ENCODE assay signal across 8 cellular contexts in the genomic region with DNA sequence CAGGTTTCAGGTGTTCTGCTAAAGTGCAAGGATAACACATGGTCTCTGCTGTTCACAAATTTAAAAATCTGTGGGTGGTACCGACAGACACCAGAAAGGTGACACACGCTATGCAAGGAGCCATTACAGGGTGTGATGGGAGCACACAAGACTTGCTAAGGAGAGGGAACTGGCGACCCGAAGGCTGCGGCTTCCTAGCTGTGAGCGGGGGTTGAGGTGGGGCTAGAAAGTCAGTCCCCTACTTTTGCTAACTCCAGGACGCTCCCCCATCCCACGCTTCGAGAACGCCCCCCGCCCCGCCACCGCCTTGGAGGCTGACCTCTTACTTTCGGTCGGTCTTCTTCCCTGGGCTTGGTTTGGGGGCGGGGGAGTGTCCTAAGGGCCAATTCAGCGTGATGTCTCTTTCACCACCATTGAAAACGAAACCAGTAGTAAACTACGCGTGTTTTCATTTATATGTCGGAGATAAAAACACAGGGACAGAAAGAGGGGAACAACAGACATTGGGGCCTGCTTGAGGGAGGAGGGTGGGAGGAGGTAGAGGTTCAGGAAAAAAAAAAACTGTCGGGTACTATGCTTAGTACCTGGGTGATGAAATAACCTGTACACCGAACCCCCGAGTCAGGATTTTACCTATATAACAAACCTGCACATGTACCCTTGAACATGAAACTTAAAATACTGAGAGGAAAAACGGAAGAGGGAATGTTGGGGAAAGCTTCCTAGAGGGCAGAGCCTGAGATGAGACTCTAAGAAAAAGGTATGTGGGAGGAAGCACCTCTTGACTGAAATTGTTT. TPM values are rescaled to one million over a fixed set of nuclear protein-coding genes. Genes with fewer than 3 reads are reported as not detected.
DNase-seq lines count a peak whose midpoint lies in the region; ATAC-seq, FAIRE-seq and TF ChIP-seq lines count a peak whose summit lies in the region.

No MANE protein-coding gene starts in this region.

- peak; percentile 29 for TF ChIP-seq POLR2A in A549 (IDR thresholded peaks at IDR 0.05; ENCODE audit: low read length)
- TF ChIP-seq POLR2A in breast epithelium (IDR thresholded peaks at IDR 0.05), result no peak

- peak overlapping the region; percentile 79 to 98 for H3K27ac ChIP-seq in A549
- H3K27ac ChIP-seq in breast epithelium, result peak overlapping the region; percentile 99 to 100
- H3K27ac ChIP-seq in liver (ENCODE audit: low read depth in 1 of 2, low read length in 2 of 2), result peak overlapping the region; percentile 89 to 99

- intact Hi-C loops in breast epithelium (cut with DNase I; ENCODE audit: low total_unique reads), result no loop called here

- DNase-seq in A549 (ENCODE audit: low read depth in 1 of 2, low spot score in 1 of 2), result peak in 1 of 2 experiments; percentile 47
- DNase-seq in GM19239 (ENCODE audit: insufficient read length, low spot score), result no peak
- DNase-seq in SW480 (ENCODE audit: low spot score), result peak; percentile 49
- peak; percentile 63 to 71 for DNase-seq in breast epithelium (ENCODE audit: low spot score in 2 of 2)
- DNase-seq in stimulated activated CD8-positive, alpha-beta memory T cell treated with anti-CD3 and anti-CD28 coated beads, Interleukin-7, amount 100 ng/mL, for 24 hours (ENCODE audit: low read depth), result peak; percentile 40
- DNase-seq in putamen (ENCODE audit: low spot score), result no peak
- no peak for DNase-seq in D721Med (ENCODE audit: insufficient read length, low spot score)

- no peak for TF ChIP-seq RAD21 in A549 (conservative IDR thresholded peaks at IDR 0.05 in 1 of 2, IDR thresholded peaks at IDR 0.05 in 1 of 2)
- TF ChIP-seq RAD21 in liver (IDR thresholded peaks at IDR 0.05), result no peak

- peak overlapping the region; percentile 52 for H3K4me3 ChIP-seq in A549
- H3K4me3 ChIP-seq in breast epithelium, result peak overlapping the region; percentile 57 to 76 (median 76)
- peak overlapping the region; percentile 66 to 94 (median 70) for H3K4me3 ChIP-seq in liver (ENCODE audit: low read depth in 1 of 3, low read length in 3 of 3)

- peak overlapping the region; percentile 83 to 94 for H3K9ac ChIP-seq in liver (ENCODE audit: low read depth in 1 of 2, low read length in 2 of 2)

- whole genome bisulfite sequencing in A549 (ENCODE audit: missing lambda C conversion rate), result under 1% methylated on average over 22 of the region's 25 CpGs
- under 1% methylated on average over 25 of the region's 25 CpGs for WGBS in liver

- no peaks in the 10 kb centered on the region for H3K27me3 ChIP-seq in breast epithelium
- H3K27me3 ChIP-seq in liver (ENCODE audit: control insufficient read depth in 4 of 4, insufficient read depth in 4 of 4, low read length in 3 of 4), result no peaks in the 10 kb centered on the region

- POLR2A ChIA-PET in A549 (lab: Yijun Ruan, JAX), result interaction anchor here (1.1 to 6.3 kb wide), 3 partner anchors 8 to 160 kb away, joined by 3 to 91 read pairs (median 41); partner anchors contain the start of genes FLAD1, LENEP and SLC50A1

- H3K4me1 ChIP-seq in A549 (peaks cover 37% of the 10 kb centered on the region), breast epithelium (peaks cover 12 to 19% of the 10 kb centered on the region in 2 donors), liver (ENCODE audit: control insufficient read depth in 4 of 4, insufficient read depth in 4 of 4, low read length in 3 of 4) (peaks cover 5 to 35% (median 26%) of the 10 kb centered on the region in 4 donors)

- FAIRE-seq in A549 (lab: Jason Lieb, UNC), result no peak
- FAIRE-seq in GM19239 (lab: Jason Lieb, UNC), result peak; percentile 63
- no peak for FAIRE-seq in D721Med (lab: Jason Lieb, UNC)

- H3K36me3 ChIP-seq in breast epithelium, result no peaks in the 10 kb centered on the region
- H3K36me3 ChIP-seq in liver (ENCODE audit: control insufficient read depth in 4 of 4, insufficient read depth in 3 of 4, low read depth in 1 of 4, low read length in 3 of 4), result peaks cover 0 to 11% (median 2%) of the 10 kb centered on the region in 4 donors

- CTCF ChIA-PET in A549 (lab: Yijun Ruan, JAX), result interaction anchor here (1.0 to 1.1 kb wide), 2 partner anchors 109 to 110 kb away, joined by 3 read pairs; no protein-coding TSS in a partner anchor

- H3K4me2 ChIP-seq in A549, result peak overlapping the region; percentile 72

- H3K9me3 ChIP-seq in A549, result no peaks in the 10 kb centered on the region
- H3K9me3 ChIP-seq in breast epithelium, result no peaks in the 10 kb centered on the region
- no peaks in the 10 kb centered on the region for H3K9me3 ChIP-seq in liver (ENCODE audit: control insufficient read depth in 4 of 4, low read length in 3 of 4)

- no peak for TF ChIP-seq CTCF in A549 (IDR thresholded peaks at IDR 0.05)
- TF ChIP-seq CTCF in breast epithelium (IDR thresholded peaks at IDR 0.05), result no peak
- TF ChIP-seq CTCF in liver (IDR thresholded peaks at IDR 0.05; ENCODE audit: low read depth, low read length, missing input control), result no peak
- TF ChIP-seq CTCF in D721Med (IDR thresholded peaks at IDR 0.05; ENCODE audit: insufficient read depth, missing control alignments), result no peak

- no peak for TF ChIP-seq EP300 in A549 (IDR thresholded peaks at IDR 0.05)

- no peak for ATAC-seq in A549

TF ChIP-seq in A549, 52 proteins besides CTCF, POLR2A, EP300 and RAD21 (continues in another document):
- TF ChIP-seq MAZ (IDR thresholded peaks at IDR 0.05; ENCODE audit: borderline replicate concordance, low read depth, low read length) (no peak), TFCP2L1 (CRISPR knock-in tag; IDR thresholded peaks at IDR 0.05) (no peak), ZC3H11A (IDR thresholded peaks at IDR 0.05) (no peak), HOXB13 (CRISPR knock-in tag; IDR thresholded peaks at IDR 0.05; ENCODE audit: low read depth) (no peak), EHMT2 (IDR thresholded peaks at IDR 0.05; ENCODE audit: low read depth) (no peak), CHD2 (IDR thresholded peaks at IDR 0.05; ENCODE audit: low read length, partially characterized antibody) (no peak), TP53 (CRISPR knock-in tag; IDR thresholded peaks at IDR 0.05) (no peak), JUNB (IDR thresholded peaks at IDR 0.05) (no peak), RARB (CRISPR knock-in tag; IDR thresholded peaks at IDR 0.05) (no peak), JUN (IDR thresholded peaks at IDR 0.05) (peak in 1 of 2 experiments; percentile 14; a peak in 1 of 5 replicates)

RNA-seq across cellular contexts. Expression of gene CKS1B, which starts 1.1 kb away (rescaled TPM):
- polyA plus RNA-seq in A549 (2011; rRNA removed), result 725 and 787 TPM in 2 replicates
- polyA plus RNA-seq in A549 (2012; cell fraction: cytosol; rRNA removed), result 882 and 1,176 TPM in 2 replicates
- 218 and 329 TPM in 2 replicates for polyA plus RNA-seq in A549 (2012; cell fraction: nucleus; rRNA removed)
- polyA plus RNA-seq in A549 (2017; fragmentation: RNase III; extraction: RNeasy Plus Mini Kit Qiagen cat#74134 plus additional on column Dnase treatment), result 345 to 366 TPM (median 356 TPM) in 3 replicates
- polyA minus RNA-seq in A549 (2011; rRNA and poly(A)+ RNA removed), result 251 and 266 TPM in 2 replicates
- 100 to 1,000 TPM in 1 of 3 donors, 10 to 100 TPM in 2; 44.6 to 104 (median 47.3) TPM for total RNA-seq in breast epithelium
- 10 to 100 TPM; 32.4 to 54.4 TPM for total RNA-seq in liver
- 10 to 100 TPM; 34.3 to 57.9 TPM for polyA plus RNA-seq in liver

RNA-seq across cellular contexts. Expression of gene SHC1, which starts 5.1 kb away (rescaled TPM):
- polyA plus RNA-seq in A549 (2011; rRNA removed) (174 and 203 TPM in 2 replicates), A549 (2017; fragmentation: RNase III; extraction: RNeasy Plus Mini Kit Qiagen cat#74134 plus additional on column Dnase treatment) (117 to 124 TPM (median 118 TPM) in 3 replicates), liver (10 to 100 TPM; 27.2 to 62.8 TPM)
- 156 and 206 TPM in 2 replicates for polyA plus RNA-seq in A549 (2012; cell fraction: cytosol; rRNA removed)
- 288 and 324 TPM in 2 replicates for polyA plus RNA-seq in A549 (2012; cell fraction: nucleus; rRNA removed)
- 278 and 293 TPM in 2 replicates for polyA minus RNA-seq in A549 (2011; rRNA and poly(A)+ RNA removed)
- total RNA-seq in breast epithelium (100 to 1,000 TPM in 2 of 3 donors, 10 to 100 TPM in 1; 94.4 to 177 (median 134) TPM), liver (10 to 100 TPM; 53.2 to 65.5 TPM)

RNA-seq across cellular contexts. Expression of gene FLAD1, which starts 7.5 kb away (rescaled TPM):
- polyA plus RNA-seq in A549 (2011; rRNA removed) (43.5 and 57.1 TPM in 2 replicates), A549 (2017; fragmentation: RNase III; extraction: RNeasy Plus Mini Kit Qiagen cat#74134 plus additional on column Dnase treatment) (34.1 to 38.2 TPM (median 36.0 TPM) in 3 replicates), liver (10 to 100 TPM; 24.7 to 31.6 TPM)
- 75.4 and 84.9 TPM in 2 replicates for polyA plus RNA-seq in A549 (2012; cell fraction: cytosol; rRNA removed)
- 122 and 131 TPM in 2 replicates for polyA plus RNA-seq in A549 (2012; cell fraction: nucleus; rRNA removed)
- polyA minus RNA-seq in A549 (2011; rRNA and poly(A)+ RNA removed), result 96.6 and 131 TPM in 2 replicates
- total RNA-seq in breast epithelium (10 to 100 TPM; 27.0 to 42.7 (median 39.3) TPM), liver (10 to 100 TPM; 10.4 to 20.2 TPM)

RNA-seq across cellular contexts. Expression of gene PYGO2, which starts 14.0 kb away (rescaled TPM):
- polyA plus RNA-seq in A549 (2011; rRNA removed), result 24.6 and 25.8 TPM in 2 replicates
- polyA plus RNA-seq in A549 (2012; cell fraction: cytosol; rRNA removed), result 10.6 and 14.7 TPM in 2 replicates
- polyA plus RNA-seq in A549 (2012; cell fraction: nucleus; rRNA removed), result 20.7 and 22.9 TPM in 2 replicates
- polyA plus RNA-seq in A549 (2017; fragmentation: RNase III; extraction: RNeasy Plus Mini Kit Qiagen cat#74134 plus additional on column Dnase treatment), result 15.7 to 18.9 TPM (median 18.3 TPM) in 3 replicates
- 21.2 and 21.6 TPM in 2 replicates for polyA minus RNA-seq in A549 (2011; rRNA and poly(A)+ RNA removed)
- total RNA-seq in breast epithelium, result 10 to 100 TPM; 14.6 to 26.2 (median 20.3) TPM
- total RNA-seq in liver, result 1 to 10 TPM; 6.5 to 7.4 TPM
- polyA plus RNA-seq in liver, result 1 to 10 TPM; 5.0 to 8.2 TPM

RNA-seq across cellular contexts. Expression of gene LENEP, which starts 17.8 kb away (rescaled TPM):
- polyA plus RNA-seq in A549 (2011; rRNA removed), result 0.32 TPM in 1 of 2 replicates, not detected in the other
- 0.09 TPM in 1 of 2 replicates, not detected in the other for polyA plus RNA-seq in A549 (2012; cell fraction: cytosol; rRNA removed)
- 0.55 and 0.58 TPM in 2 replicates for polyA plus RNA-seq in A549 (2012; cell fraction: nucleus; rRNA removed)
- not detected in 3 replicates for polyA plus RNA-seq in A549 (2017; fragmentation: RNase III; extraction: RNeasy Plus Mini Kit Qiagen cat#74134 plus additional on column Dnase treatment)
- polyA minus RNA-seq in A549 (2011; rRNA and poly(A)+ RNA removed), result 1.9 and 5.0 TPM in 2 replicates
- not detected for total RNA-seq in breast epithelium
- total RNA-seq in liver, result under 1 TPM in 1 of 2 donors, not detected in 1; 0.42 TPM
- polyA plus RNA-seq in liver, result not detected

Comparison
In these comparisons a context has a peak if more than half of its experiments do, and no peak if none do; other contexts are left out.
1. DNase-seq: peak in SW480 (single experiment), breast epithelium (2 of 2) and stimulated activated CD8-positive, alpha-beta memory T cell treated with anti-CD3 and anti-CD28 coated beads, Interleukin-7, amount 100 ng/mL, for 24 hours (single experiment); none in GM19239 (single experiment), putamen (single experiment) and D721Med (single experiment).
2. Peak in every context shown above with its lines, with median percentiles within 50 percentile points of each other: H3K27ac ChIP-seq and H3K4me3 ChIP-seq.